Comparison of ENCODE assay signal across 8 cellular contexts in genomic region chr16:88936008-88936912, GRCh38. TPM values are rescaled to one million over a fixed set of nuclear protein-coding genes. Genes with fewer than 3 reads are reported as not detected.
DNase-seq lines count a peak whose midpoint lies in the region; ATAC-seq and TF ChIP-seq lines count a peak whose summit lies in the region.

No MANE protein-coding gene starts in this region.

- H4K20me1 ChIP-seq in BLaER1 (peaks cover 97% of the 10 kb centered on the region), GM23248 (ENCODE audit: insufficient read depth) (no peaks in the 10 kb centered on the region)

- 0 out of 2 replicates have a peak, but pooled peaks have one; percentile 17 for ATAC-seq in WTC11
- ATAC-seq in GM21723 (IDR thresholded peaks at IDR 0.05; ENCODE audit: unreplicated experiment), result no peak
- no peak for ATAC-seq in HG03039 (IDR thresholded peaks at IDR 0.05; ENCODE audit: unreplicated experiment)

- no peaks in the 10 kb centered on the region for H3K36me3 Mint-ChIP-seq in WTC11

- H3K9me3 Mint-ChIP-seq in WTC11, result no peaks in the 10 kb centered on the region

- H3K27me3 ChIP-seq in BLaER1, result peaks cover 32% of the 10 kb centered on the region
- H3K27me3 ChIP-seq in GM23248 (replicated peaks; ENCODE audit: insufficient read depth), result peaks cover 50% of the 10 kb centered on the region

- peaks cover 33% of the 10 kb centered on the region for H3K36me3 ChIP-seq in BLaER1
- H3K36me3 ChIP-seq in GM23248 (ENCODE audit: low read depth), result no peaks in the 10 kb centered on the region

- no peaks in the 10 kb centered on the region for H3K9me3 ChIP-seq in BLaER1
- no peaks in the 10 kb centered on the region for H3K9me3 ChIP-seq in GM23248 (ENCODE audit: low read depth)

- H2AFZ ChIP-seq in GM23248, result no peak overlapping the region

- no peaks in the 10 kb centered on the region for H3K79me2 ChIP-seq in GM23248 (ENCODE audit: insufficient read depth)

- H3F3A ChIP-seq in GM23248 (ENCODE audit: insufficient read depth), result no peaks in the 10 kb centered on the region

- DNase-seq in GM23248 (peak; percentile 16), WTC11 (ENCODE audit: low spot score) (no peak), medulla oblongata (ENCODE audit: extremely low spot score) (peak; percentile 74), NCI-H2029 treated with DMSO at 0.1 percent for 48 hours (lab: John Stamatoyannopoulos, UW) (no peak), activated gamma-delta T cell treated with Interleukin-2 at 50 U/mL for 16 hours (no peak)

- peaks cover 79% of the 10 kb centered on the region for H3K4me1 ChIP-seq in BLaER1
- no peaks in the 10 kb centered on the region for H3K4me1 ChIP-seq in GM23248 (ENCODE audit: insufficient read depth)

- in situ Hi-C loops in GM23248 (cut with MboI), result no loop called here

- H3K4me3 ChIP-seq in BLaER1 (peak overlapping the region; percentile 81), GM23248 (no peak overlapping the region)

- H3K4me2 ChIP-seq in BLaER1, result peak overlapping the region; percentile 99
- H3K4me2 ChIP-seq in GM23248 (ENCODE audit: unreplicated experiment), result no peak overlapping the region

- CTCF ChIA-PET in WTC11 (lab: Charles Lee), result interaction anchor here (0.6 kb wide), 1 partner anchor 231 kb away, joined by 3 read pairs; no protein-coding TSS in a partner anchor

- 12 to 15% methylated on average over 36 to 38 of the region's 38 CpGs for WGBS in GM23248 (ENCODE audit: low coverage in 1 of 2, low lambda C conversion rate in 2 of 2, missing lambda C conversion rate in 2 of 2), 2 experiments

- H3K9ac ChIP-seq in BLaER1, result peak overlapping the region; percentile 84
- no peak overlapping the region for H3K9ac ChIP-seq in GM23248

- POLR2A ChIA-PET in WTC11 (lab: Charles Lee), result no interaction called here

- H3K27ac ChIP-seq in BLaER1 (peak overlapping the region; percentile 93), GM23248 (no peak overlapping the region)

- no peak overlapping the region for H3K27ac Mint-ChIP-seq in WTC11

- peaks cover 19% of the 10 kb centered on the region for H3K27me3 Mint-ChIP-seq in WTC11 (ENCODE audit: low read depth)

- TF ChIP-seq CTCF in WTC11 (IDR thresholded peaks at IDR 0.05), result no peak

- H3K9me2 ChIP-seq in GM23248 (ENCODE audit: insufficient read depth), result no peaks in the 10 kb centered on the region

- no peaks in the 10 kb centered on the region for H3K4me1 Mint-ChIP-seq in WTC11

- no peak overlapping the region for H3K4me3 Mint-ChIP-seq in WTC11

TF ChIP-seq in WTC11, 78 proteins besides CTCF, POLR2A, EP300 and RAD21:
- no peak for TF ChIP-seq RORB (CRISPR knock-in tag; IDR thresholded peaks at IDR 0.05)
- TF ChIP-seq TCF7 (CRISPR knock-in tag; IDR thresholded peaks at IDR 0.05; ENCODE audit: low read depth), result no peak
- TF ChIP-seq ZNF416 (CRISPR knock-in tag; IDR thresholded peaks at IDR 0.05), result no peak
- no peak for TF ChIP-seq ATF3 (CRISPR knock-in tag; conservative IDR thresholded peaks at IDR 0.05)
- TF ChIP-seq KAT7 (CRISPR knock-in tag; IDR thresholded peaks at IDR 0.05; ENCODE audit: borderline replicate concordance), result no peak

RNA-seq across cellular contexts. Expression of gene CBFA2T3, which starts 40.7 kb away (rescaled TPM):
- total RNA-seq in GM23248 (2014; rRNA removed; shearing (Covaris generic)), result not detected in 2 replicates
- 0.08 TPM in 1 of 2 replicates, not detected in the other for polyA plus RNA-seq in GM23248 (2016; fragmentation: Nextera tagmentation; extraction: Ambion mirVana)
- total RNA-seq in WTC11 (2021), result 1.9 to 2.8 TPM (median 2.6 TPM) in 3 replicates

Comparison
In these comparisons a context has a peak if more than half of its experiments do, and no peak if none do; other contexts are left out.
1. DNase-seq: peak in GM23248 (single experiment) and medulla oblongata (single experiment); none in WTC11 (single experiment), NCI-H2029 treated with DMSO at 0.1 percent for 48 hours (single experiment) and activated gamma-delta T cell treated with Interleukin-2 at 50 U/mL for 16 hours (single experiment).